ENCODE assay signal across 10 cellular contexts in genomic region chr14:77372304-77372841, GRCh38. TPM values are rescaled to one million over a fixed set of nuclear protein-coding genes. Genes with fewer than 3 reads are reported as not detected.
DNase-seq lines count a peak whose midpoint lies in the region; ATAC-seq, FAIRE-seq and TF ChIP-seq lines count a peak whose summit lies in the region.
"Had no signal": no experiment of that assay in that cellular context is flagged by ENCODE, and none has a peak within 500 bp of the region (broad histone marks: within the 10 kb centered on the region; RNA-seq: fewer than 3 reads in every experiment).

No MANE protein-coding gene starts in this region.

- TF ChIP-seq CTCF in GM12878 (IDR thresholded peaks at IDR 0.05 in 2 of 3, conservative IDR thresholded peaks at IDR 0.05 in 1 of 3; ENCODE audit: control insufficient read depth in 2 of 3, extremely low read depth in 1 of 3, insufficient read depth in 1 of 3, low read depth in 3 of 3, low read length in 3 of 3): no peak

- no peaks in the 10 kb centered on the region; a peak in 1 of 4 replicates for H3K36me3 ChIP-seq in GM12878 (ENCODE audit: control insufficient read depth in 2 of 2, insufficient read depth in 2 of 2, low read length in 1 of 2)
- H3K36me3 ChIP-seq: transverse colon had no signal

- RAD21 ChIA-PET in GM12878 (lab: Charles Lee; ENCODE audit: unreplicated experiment): interaction anchor here (0.7 to 2.1 kb wide), 3 partner anchors 10 to 85 kb away, joined by 3 to 8 read pairs (median 3); partner anchors contain the start of gene VIPAS39

- intact Hi-C loops in GM12878 (cut with micrococcal nuclease; ENCODE audit: unreplicated experiment): loop anchor here (1.0 kb wide), 1 partner anchor 51 kb away; the partner anchor contains the start of gene GSTZ1

- 0% methylated on average over 4 of the region's 4 CpGs for WGBS in GM12878 (ENCODE audit: insufficient coverage, insufficient replicate concordance, low lambda C conversion rate, missing lambda C conversion rate)

- peak overlapping the region; percentile 55 for H3K9ac ChIP-seq in GM12878 (ENCODE audit: control insufficient read depth, insufficient read depth, low read length)

- no peaks in the 10 kb centered on the region for H3K27me3 ChIP-seq in GM12878 (replicated peaks in 1 of 2; ENCODE audit: control insufficient read depth in 2 of 2, insufficient read depth in 2 of 2, low read length in 1 of 2)
- H3K27me3 ChIP-seq: transverse colon had no signal

- ATAC-seq in activated T-cell treated with anti-CD3 and anti-CD28 coated beads, Interleukin-2, amount 50 U/mL, for 4 hours: no peak
- ATAC-seq in HG03159 (IDR thresholded peaks at IDR 0.05; ENCODE audit: unreplicated experiment): peak; percentile 33
- peak; percentile 50 for ATAC-seq in GM12878

- no TSS peak for BruUV-seq in GM12878 (replicated peaks; lab: Mats Ljungman, UMichigan)

- no peaks in the 10 kb centered on the region for H3K27me3 Mint-ChIP-seq in activated T-cell treated with anti-CD3 and anti-CD28 coated beads, Interleukin-2, amount 50 U/mL, for 4 hours (ENCODE audit: low read depth)

- peaks cover 71% of the 10 kb centered on the region for H3K79me2 ChIP-seq in GM12878 (ENCODE audit: control insufficient read depth, insufficient read depth, low read length)

- CTCF ChIA-PET in GM12878 (lab: Yijun Ruan, JAX): interaction anchor here (1.6 to 1.9 kb wide), 2 partner anchors 56 kb away, joined by 5 to 7 read pairs; no protein-coding TSS in a partner anchor

- peaks cover 22% of the 10 kb centered on the region for H3K4me1 ChIP-seq in GM12878 (ENCODE audit: control insufficient read depth, insufficient read depth, low read length)

- H4K20me1 ChIP-seq in GM12878 (ENCODE audit: control insufficient read depth, insufficient read depth): no peaks in the 10 kb centered on the region

- SMC1A ChIA-PET in GM12878 (lab: Charles Lee; ENCODE audit: uncharacterized antibody, unreplicated experiment): interaction anchor here (0.6 to 1.2 kb wide), 6 partner anchors 9 to 87 kb away, joined by 3 to 5 read pairs (median 3); partner anchors contain the start of genes GSTZ1 and POMT2

- TF ChIP-seq RAD21 in GM12878 (IDR thresholded peaks at IDR 0.05; ENCODE audit: insufficient read depth, low read depth, low read length): no peak

- H3K9me3 ChIP-seq in GM12878 (replicated peaks; ENCODE audit: control insufficient read depth, insufficient read depth, low read length): no peaks in the 10 kb centered on the region
- H3K9me3 ChIP-seq: transverse colon had no signal

- peak overlapping the region; percentile 56 for H2AFZ ChIP-seq in GM12878 (ENCODE audit: control insufficient read depth, low read depth, low read length)

- H3K27ac ChIP-seq in GM12878 (ENCODE audit: control insufficient read depth, insufficient read depth): peak overlapping the region; percentile 81
- H3K27ac ChIP-seq: transverse colon had no signal

- peak overlapping the region; percentile 17 for H3K4me3 Mint-ChIP-seq in activated T-cell treated with anti-CD3 and anti-CD28 coated beads, Interleukin-2, amount 50 U/mL, for 4 hours

- peaks cover 2% of the 10 kb centered on the region for H3K36me3 Mint-ChIP-seq in activated T-cell treated with anti-CD3 and anti-CD28 coated beads, Interleukin-2, amount 50 U/mL, for 4 hours (ENCODE audit: insufficient read depth)

- no peak for DNase-seq in activated T-cell treated with anti-CD3 and anti-CD28 coated beads, Interleukin-2, amount 50 U/mL, for 4 hours
- DNase-seq in activated T-cell treated with anti-CD3 and anti-CD28 coated beads for 4 hours: no peak
- peak; percentile 83 for DNase-seq in GM12878 (ENCODE audit: low read depth, low spot score)
- peak; percentile 18 for DNase-seq in stromal cell of bone marrow (ENCODE audit: low read depth)
- no peak for DNase-seq in HT-29 (ENCODE audit: low spot score)
- DNase-seq in COLO668 (lab: John Stamatoyannopoulos, UW; ENCODE audit: unreplicated experiment): no peak
- no peak for DNase-seq in T-helper 9 cell
- DNase-seq: transverse colon had no signal

- H3K4me2 ChIP-seq in GM12878 (ENCODE audit: control insufficient read depth, insufficient read depth): peak overlapping the region; percentile 88

- H3K9me3 Mint-ChIP-seq in activated T-cell treated with anti-CD3 and anti-CD28 coated beads, Interleukin-2, amount 50 U/mL, for 4 hours: no peaks in the 10 kb centered on the region

- in situ Hi-C loops in GM12878 (cut with MboI): no loop called here

- TF ChIP-seq EP300 in GM12878 (IDR thresholded peaks at IDR 0.05; ENCODE audit: borderline replicate concordance in 1 of 2, control insufficient read depth in 1 of 2, low read depth in 2 of 2, low read length in 2 of 2): no peak; a peak in 1 of 4 replicates

- no peak for TF ChIP-seq POLR2A in GM12878 (IDR thresholded peaks at IDR 0.05; ENCODE audit: low read depth, low read length)

- H3K4me1 Mint-ChIP-seq in activated T-cell treated with anti-CD3 and anti-CD28 coated beads, Interleukin-2, amount 50 U/mL, for 4 hours (ENCODE audit: low read depth): peaks cover 53% of the 10 kb centered on the region

- H3K4me3 ChIP-seq in GM12878: peak overlapping the region; percentile 66
- H3K4me3 ChIP-seq: transverse colon had no signal

- FAIRE-seq in GM12878 (lab: Jason Lieb, UNC): peak; percentile 83

- POLR2A ChIA-PET in GM12878 (lab: Charles Lee): interaction anchor here (1.0 to 1.9 kb wide), 2 partner anchors 13 to 51 kb away, joined by 3 to 12 read pairs; partner anchors contain the start of genes GSTZ1 and POMT2

RNA-seq across cellular contexts. Expression of gene TMED8, which starts 4.5 kb away (rescaled TPM):
- total RNA-seq in activated T-cell treated with anti-CD3 and anti-CD28 coated beads, Interleukin-2, amount 50 U/mL, for 4 hours: 10 to 100 TPM; 16.1 to 17.1 (median 16.2) TPM
- 37.1 and 39.6 TPM in 2 replicates for total RNA-seq in GM12878 (2013; cell fraction: nucleolus; rRNA removed)
- total RNA-seq in GM12878 (2014; rRNA removed) (29.7 and 36.2 TPM in 2 replicates), GM12878 (2014; rRNA removed; fragmentation: Illumina TruSeq; extraction: Trizol) (34.2 and 35.8 TPM in 2 replicates), GM12878 (2021) (31.9 and 32.9 TPM in 2 replicates)
- polyA plus RNA-seq in GM12878 (2011; ENCODE audit: low read depth): 9.5 TPM
- polyA plus RNA-seq in GM12878 (2011; rRNA removed) (39.1 and 52.7 TPM in 2 replicates), GM12878 (2014; fragmentation: Illumina TruSeq; extraction: Trizol) (33.0 and 39.6 TPM in 2 replicates), GM12878 (2014; fragmentation: Nextera tagmentation; extraction: Ambion mirVana) (1 to 10 TPM; 7.3 to 7.4 TPM), GM12878 (2014; rRNA removed) (21.1 and 22.5 TPM in 2 replicates), GM12878 (2016; fragmentation: Nextera tagmentation; extraction: Ambion mirVana) (10 to 100 TPM; 17.8 to 18.9 TPM)
- 19.6 and 24.1 TPM in 2 replicates for polyA plus RNA-seq in GM12878 (2011; cell fraction: cytosol; rRNA removed)
- 20.5 and 22.3 TPM in 2 replicates for polyA plus RNA-seq in GM12878 (2011; cell fraction: nucleus; rRNA removed)
- polyA plus RNA-seq in GM12878 (2012): 15.5 and 19.3 TPM in 2 replicates
- 38.9 and 47.5 TPM in 2 replicates for polyA minus RNA-seq in GM12878 (2011; rRNA and poly(A)+ RNA removed)
- 13.6 and 15.0 TPM in 2 replicates for polyA minus RNA-seq in GM12878 (2011; cell fraction: cytosol; rRNA and poly(A)+ RNA removed)
- polyA minus RNA-seq in GM12878 (2011; cell fraction: nucleus; rRNA and poly(A)+ RNA removed): 8.2 and 11.9 TPM in 2 replicates
- total RNA-seq in HT-29 (2014; rRNA removed; shearing (Covaris generic)): 2.9 and 3.1 TPM in 2 replicates

RNA-seq across cellular contexts. Expression of gene SAMD15, which starts 4.8 kb away (rescaled TPM):
- total RNA-seq in activated T-cell treated with anti-CD3 and anti-CD28 coated beads, Interleukin-2, amount 50 U/mL, for 4 hours: under 1 TPM; 0.61 to 0.90 (median 0.82) TPM
- total RNA-seq in GM12878 (2013; cell fraction: nucleolus; rRNA removed): 0.37 and 0.81 TPM in 2 replicates
- total RNA-seq in GM12878 (2014; rRNA removed) (0.27 and 0.96 TPM in 2 replicates), GM12878 (2014; rRNA removed; fragmentation: Illumina TruSeq; extraction: Trizol) (0.98 and 1.9 TPM in 2 replicates), GM12878 (2021) (0.74 and 1.1 TPM in 2 replicates)
- 0.14 TPM for polyA plus RNA-seq in GM12878 (2011; ENCODE audit: low read depth)
- polyA plus RNA-seq in GM12878 (2011; rRNA removed) (0.33 and 1.1 TPM in 2 replicates), GM12878 (2014; fragmentation: Illumina TruSeq; extraction: Trizol) (0.78 and 1.1 TPM in 2 replicates), GM12878 (2014; fragmentation: Nextera tagmentation; extraction: Ambion mirVana) (under 1 TPM; 0.63 to 0.93 TPM), GM12878 (2014; rRNA removed) (0.38 and 2.0 TPM in 2 replicates), GM12878 (2016; fragmentation: Nextera tagmentation; extraction: Ambion mirVana) (1 to 10 TPM; 1.2 to 1.5 TPM)
- polyA plus RNA-seq in GM12878 (2011; cell fraction: cytosol; rRNA removed): 0.07 and 0.95 TPM in 2 replicates
- polyA plus RNA-seq in GM12878 (2011; cell fraction: nucleus; rRNA removed): 0.31 and 1.1 TPM in 2 replicates
- 0.17 and 0.22 TPM in 2 replicates for polyA plus RNA-seq in GM12878 (2012)
- 0.15 and 0.31 TPM in 2 replicates for polyA minus RNA-seq in GM12878 (2011; rRNA and poly(A)+ RNA removed)
- polyA minus RNA-seq in GM12878 (2011; cell fraction: cytosol; rRNA and poly(A)+ RNA removed): not detected in 2 replicates
- polyA minus RNA-seq in GM12878 (2011; cell fraction: nucleus; rRNA and poly(A)+ RNA removed): 0.12 and 0.67 TPM in 2 replicates
- 0.20 and 0.23 TPM in 2 replicates for total RNA-seq in HT-29 (2014; rRNA removed; shearing (Covaris generic))
- total RNA-seq: T-helper 1 cell treated with Interleukin-12 subunit alpha and Interleukin-12 subunit beta and Interleukin-4 antibody, amounts not matched to agents 30 ng/mL and 1 ng/mL, for 36 hours had no signal

RNA-seq across cellular contexts. Expression of gene NOXRED1, which starts 51.0 kb away (rescaled TPM):
- under 1 TPM in 2 of 3 donors, not detected in 1; 0.15 to 0.18 TPM for total RNA-seq in activated T-cell treated with anti-CD3 and anti-CD28 coated beads, Interleukin-2, amount 50 U/mL, for 4 hours
- total RNA-seq in GM12878 (2013; cell fraction: nucleolus; rRNA removed): 0.96 and 1.8 TPM in 2 replicates
- total RNA-seq in GM12878 (2014; rRNA removed) (0.11 and 0.17 TPM in 2 replicates), GM12878 (2014; rRNA removed; fragmentation: Illumina TruSeq; extraction: Trizol) (0.13 and 0.14 TPM in 2 replicates), GM12878 (2021) (0.21 and 0.45 TPM in 2 replicates)
- not detected for polyA plus RNA-seq in GM12878 (2011; ENCODE audit: low read depth)
- polyA plus RNA-seq in GM12878 (2011; rRNA removed) (0.62 and 0.98 TPM in 2 replicates), GM12878 (2014; fragmentation: Illumina TruSeq; extraction: Trizol) (0.21 and 0.22 TPM in 2 replicates), GM12878 (2014; fragmentation: Nextera tagmentation; extraction: Ambion mirVana) (under 1 TPM; 0.07 to 0.14 TPM), GM12878 (2014; rRNA removed) (0.10 TPM in 1 of 2 replicates, not detected in the other), GM12878 (2016; fragmentation: Nextera tagmentation; extraction: Ambion mirVana) (under 1 TPM; 0.06 to 0.13 TPM)
- polyA plus RNA-seq in GM12878 (2011; cell fraction: cytosol; rRNA removed): 0.21 and 0.22 TPM in 2 replicates
- 0.92 and 1.4 TPM in 2 replicates for polyA plus RNA-seq in GM12878 (2011; cell fraction: nucleus; rRNA removed)
- polyA plus RNA-seq in GM12878 (2012): 0.18 and 0.27 TPM in 2 replicates
- polyA minus RNA-seq in GM12878 (2011; rRNA and poly(A)+ RNA removed): 0.57 and 1.2 TPM in 2 replicates
- polyA minus RNA-seq in GM12878 (2011; cell fraction: cytosol; rRNA and poly(A)+ RNA removed): not detected in 2 replicates
- polyA minus RNA-seq in GM12878 (2011; cell fraction: nucleus; rRNA and poly(A)+ RNA removed): 0.48 TPM in 2 replicates
- total RNA-seq in HT-29 (2014; rRNA removed; shearing (Covaris generic)): not detected in 2 replicates

RNA-seq across cellular contexts. Expression of gene GSTZ1, which starts 51.5 kb away (rescaled TPM):
- 1 to 10 TPM; 5.5 to 9.2 (median 8.1) TPM for total RNA-seq in activated T-cell treated with anti-CD3 and anti-CD28 coated beads, Interleukin-2, amount 50 U/mL, for 4 hours
- 32.4 and 38.8 TPM in 2 replicates for total RNA-seq in GM12878 (2013; cell fraction: nucleolus; rRNA removed)
- total RNA-seq in GM12878 (2014; rRNA removed) (33.4 and 38.7 TPM in 2 replicates), GM12878 (2014; rRNA removed; fragmentation: Illumina TruSeq; extraction: Trizol) (33.3 and 33.7 TPM in 2 replicates), GM12878 (2021) (24.9 and 26.9 TPM in 2 replicates)
- polyA plus RNA-seq in GM12878 (2011; ENCODE audit: low read depth): 22.9 TPM
- polyA plus RNA-seq in GM12878 (2011; rRNA removed) (8.6 and 21.4 TPM in 2 replicates), GM12878 (2014; fragmentation: Illumina TruSeq; extraction: Trizol) (25.5 and 34.7 TPM in 2 replicates), GM12878 (2014; fragmentation: Nextera tagmentation; extraction: Ambion mirVana) (10 to 100 TPM; 17.9 to 25.4 TPM), GM12878 (2014; rRNA removed) (28.3 and 30.5 TPM in 2 replicates), GM12878 (2016; fragmentation: Nextera tagmentation; extraction: Ambion mirVana) (10 to 100 TPM; 27.4 to 33.5 TPM)
- polyA plus RNA-seq in GM12878 (2011; cell fraction: cytosol; rRNA removed): 35.3 and 40.0 TPM in 2 replicates
- polyA plus RNA-seq in GM12878 (2011; cell fraction: nucleus; rRNA removed): 39.0 and 40.2 TPM in 2 replicates
- polyA plus RNA-seq in GM12878 (2012): 29.7 and 34.8 TPM in 2 replicates
- polyA minus RNA-seq in GM12878 (2011; rRNA and poly(A)+ RNA removed): 14.8 and 17.5 TPM in 2 replicates
- polyA minus RNA-seq in GM12878 (2011; cell fraction: cytosol; rRNA and poly(A)+ RNA removed): 4.9 and 9.1 TPM in 2 replicates
- 22.0 and 37.5 TPM in 2 replicates for polyA minus RNA-seq in GM12878 (2011; cell fraction: nucleus; rRNA and poly(A)+ RNA removed)
- 20.4 and 25.6 TPM in 2 replicates for total RNA-seq in HT-29 (2014; rRNA removed; shearing (Covaris generic))

RNA-seq across cellular contexts. Expression of gene POMT2, which starts 51.7 kb away (rescaled TPM):
- 10 to 100 TPM; 18.0 to 22.2 (median 19.2) TPM for total RNA-seq in activated T-cell treated with anti-CD3 and anti-CD28 coated beads, Interleukin-2, amount 50 U/mL, for 4 hours
- total RNA-seq in GM12878 (2013; cell fraction: nucleolus; rRNA removed): 22.8 and 23.0 TPM in 2 replicates
- total RNA-seq in GM12878 (2014; rRNA removed) (3.3 and 6.0 TPM in 2 replicates), GM12878 (2014; rRNA removed; fragmentation: Illumina TruSeq; extraction: Trizol) (4.9 and 5.3 TPM in 2 replicates), GM12878 (2021) (13.9 TPM in 2 replicates)
- polyA plus RNA-seq in GM12878 (2011; ENCODE audit: low read depth): 3.8 TPM
- polyA plus RNA-seq in GM12878 (2011; rRNA removed) (8.8 and 11.2 TPM in 2 replicates), GM12878 (2014; fragmentation: Illumina TruSeq; extraction: Trizol) (5.3 and 10.6 TPM in 2 replicates), GM12878 (2014; fragmentation: Nextera tagmentation; extraction: Ambion mirVana) (under 1 TPM; 0.23 to 0.99 TPM), GM12878 (2014; rRNA removed) (7.0 and 9.7 TPM in 2 replicates), GM12878 (2016; fragmentation: Nextera tagmentation; extraction: Ambion mirVana) (1 to 10 TPM; 7.2 to 9.6 TPM)
- 7.8 and 9.5 TPM in 2 replicates for polyA plus RNA-seq in GM12878 (2011; cell fraction: cytosol; rRNA removed)
- 58.0 and 80.4 TPM in 2 replicates for polyA plus RNA-seq in GM12878 (2011; cell fraction: nucleus; rRNA removed)
- 3.5 and 5.2 TPM in 2 replicates for polyA plus RNA-seq in GM12878 (2012)
- 8.3 and 12.1 TPM in 2 replicates for polyA minus RNA-seq in GM12878 (2011; rRNA and poly(A)+ RNA removed)
- 4.5 and 6.9 TPM in 2 replicates for polyA minus RNA-seq in GM12878 (2011; cell fraction: cytosol; rRNA and poly(A)+ RNA removed)
- polyA minus RNA-seq in GM12878 (2011; cell fraction: nucleus; rRNA and poly(A)+ RNA removed): 12.1 and 22.4 TPM in 2 replicates
- 17.9 and 34.2 TPM in 2 replicates for total RNA-seq in HT-29 (2014; rRNA removed; shearing (Covaris generic))

Comparison
In these comparisons a context has a peak if more than half of its experiments do, and no peak if none do; other contexts are left out.
1. ATAC-seq: peak in HG03159 (single experiment) and GM12878 (single experiment); none in activated T-cell treated with anti-CD3 and anti-CD28 coated beads, Interleukin-2, amount 50 U/mL, for 4 hours (0 of 2).
2. DNase-seq: peak in GM12878 (single experiment) and stromal cell of bone marrow (single experiment); none in activated T-cell treated with anti-CD3 and anti-CD28 coated beads, Interleukin-2, amount 50 U/mL, for 4 hours (single experiment), activated T-cell treated with anti-CD3 and anti-CD28 coated beads for 4 hours (single experiment), HT-29 (single experiment), COLO668 (single experiment) and T-helper 9 cell (single experiment).